Comparison of ENCODE assay signal across 9 cellular contexts in genomic region chr7:102122026-102122425, GRCh38.
DNase-seq lines count a peak whose midpoint lies in the region; ATAC-seq and TF ChIP-seq lines count a peak whose summit lies in the region.
"Had no signal": no experiment of that assay in that cellular context is flagged by ENCODE, and none has a peak within 500 bp of the region (broad histone marks: within the 10 kb centered on the region; RNA-seq: fewer than 3 reads in every experiment).

No MANE protein-coding gene starts in this region.

- no peak overlapping the region for H2BK12ac ChIP-seq in neuronal stem cell (ENCODE audit: low read length)

- no peak overlapping the region for H3K4me3 ChIP-seq in transverse colon
- H3K4me3 ChIP-seq in neuronal stem cell (ENCODE audit: low read length in 2 of 2) = no peak overlapping the region

- H3K18ac ChIP-seq in neuronal stem cell (ENCODE audit: low read length) = no peak overlapping the region

- H3K9ac ChIP-seq in neuronal stem cell (ENCODE audit: low read depth, low read length, poor library complexity) = no peak overlapping the region

- H2BK15ac ChIP-seq in neuronal stem cell (ENCODE audit: low read length) = no peak overlapping the region

- peaks cover 14% of the 10 kb centered on the region for H3K4me1 Mint-ChIP-seq in activated T-cell treated with anti-CD3 and anti-CD28 coated beads, Interleukin-2, amount 50 U/mL, for 72 hours (ENCODE audit: low read depth)
- H3K4me1 Mint-ChIP-seq in activated T-cell treated with anti-CD3 and anti-CD28 coated beads, Interleukin-2, amount 50 U/mL, for 4 hours (ENCODE audit: low read depth) = peaks cover 11% of the 10 kb centered on the region

- peaks cover 0 to 23% (median 12%) of the 10 kb centered on the region in 4 donors for H3K4me1 ChIP-seq in transverse colon
- peaks cover 0 to 15% of the 10 kb centered on the region in 2 donors for H3K4me1 ChIP-seq in neuronal stem cell (ENCODE audit: control insufficient read depth in 2 of 2, insufficient read depth in 1 of 2, low read depth in 1 of 2, low read length in 2 of 2)

- H3K27ac ChIP-seq in transverse colon (peak overlapping the region; percentile 63 to 82 (median 77)), neuronal stem cell (replicated peaks; ENCODE audit: low read length) (no peak overlapping the region)

- H3K36me3 ChIP-seq in transverse colon (no peaks in the 10 kb centered on the region), neuronal stem cell (replicated peaks in 1 of 2; ENCODE audit: control insufficient read depth in 2 of 2, insufficient read depth in 2 of 2, low read length in 2 of 2) (peaks cover 14 to 30% of the 10 kb centered on the region in 2 donors)

- H3K9me3 ChIP-seq in transverse colon (no peaks in the 10 kb centered on the region), neuronal stem cell (replicated peaks in 1 of 2; ENCODE audit: control insufficient read depth in 2 of 2, insufficient read depth in 1 of 2, low read depth in 1 of 2, low read length in 2 of 2) (no peaks in the 10 kb centered on the region)

- H3K4me3 Mint-ChIP-seq in activated T-cell treated with anti-CD3 and anti-CD28 coated beads, Interleukin-2, amount 50 U/mL, for 72 hours = peak overlapping the region in 1 of 2 donors; percentile 25
- no peak overlapping the region for H3K4me3 Mint-ChIP-seq in activated T-cell treated with anti-CD3 and anti-CD28 coated beads, Interleukin-2, amount 50 U/mL, for 4 hours

- peak in 1 of 2 donors; percentile 39 for ATAC-seq in activated T-cell treated with anti-CD3 and anti-CD28 coated beads, Interleukin-2, amount 50 U/mL, for 72 hours (replicated peaks in 1 of 2)
- ATAC-seq in activated T-cell treated with anti-CD3 and anti-CD28 coated beads, Interleukin-2, amount 50 U/mL, for 4 hours = no peak

- no peak overlapping the region for H3K4ac ChIP-seq in neuronal stem cell (ENCODE audit: low read length)

- no peaks in the 10 kb centered on the region for H3K9me3 Mint-ChIP-seq in activated T-cell treated with anti-CD3 and anti-CD28 coated beads, Interleukin-2, amount 50 U/mL, for 72 hours
- no peaks in the 10 kb centered on the region for H3K9me3 Mint-ChIP-seq in activated T-cell treated with anti-CD3 and anti-CD28 coated beads, Interleukin-2, amount 50 U/mL, for 4 hours

- TF ChIP-seq EP300 in transverse colon (IDR thresholded peaks at IDR 0.05; ENCODE audit: low read depth) = no peak

- H2BK5ac ChIP-seq in neuronal stem cell (ENCODE audit: low read length) = no peak overlapping the region

- H2AK5ac ChIP-seq in neuronal stem cell (ENCODE audit: low read depth, low read length) = no peak overlapping the region

- no peak for TF ChIP-seq POLR2A in transverse colon (IDR thresholded peaks at IDR 0.05)

- no peak overlapping the region for H3K4me2 ChIP-seq in neuronal stem cell (ENCODE audit: insufficient read depth, low read length, poor library complexity, severe bottlenecking)

- no peak overlapping the region for H3K14ac ChIP-seq in neuronal stem cell (ENCODE audit: low read length)

- H3K27me3 Mint-ChIP-seq in activated T-cell treated with anti-CD3 and anti-CD28 coated beads, Interleukin-2, amount 50 U/mL, for 72 hours (ENCODE audit: low read depth) = no peaks in the 10 kb centered on the region
- no peaks in the 10 kb centered on the region for H3K27me3 Mint-ChIP-seq in activated T-cell treated with anti-CD3 and anti-CD28 coated beads, Interleukin-2, amount 50 U/mL, for 4 hours (ENCODE audit: low read depth)

- no peak overlapping the region for H4K8ac ChIP-seq in neuronal stem cell (ENCODE audit: low read depth, low read length)

- no peak for TF ChIP-seq CTCF in transverse colon (IDR thresholded peaks at IDR 0.05)

- DNase-seq in activated T-cell treated with anti-CD3 and anti-CD28 coated beads, Interleukin-2, amount 50 U/mL, for 72 hours = no peak
- DNase-seq in activated T-cell treated with anti-CD3 and anti-CD28 coated beads, Interleukin-2, amount 50 U/mL, for 4 hours = no peak
- DNase-seq in SIG-M5 treated with dmso at 0.1 percent for 504 hours (lab: John Stamatoyannopoulos, UW; ENCODE audit: unreplicated experiment) = peak; percentile 51
- peak; percentile 74 for DNase-seq in fibroblast of peridontal ligament (ENCODE audit: extremely low read depth)
- DNase-seq in transverse colon = no peak
- no peak for DNase-seq in neuronal stem cell (ENCODE audit: low spot score)
- DNase-seq in hippocampal formation (lab: John Stamatoyannopoulos, UW) = no peak
- DNase-seq in anterior cingulate cortex (lab: John Stamatoyannopoulos, UW) = no peak
- DNase-seq: activated naive CD4-positive, alpha-beta T cell had no signal

- 11 to 27% methylated on average over 2 to 3 of the region's 3 CpGs for WGBS in transverse colon (ENCODE audit: low coverage in 1 of 2), 2 donors
- WGBS in neuronal stem cell (ENCODE audit: extremely low coverage in 2 of 2, insufficient read length in 2 of 2, insufficient replicate concordance in 1 of 2), 2 donors = no CpG with 5 or more reads among the region's 3 CpGs

- no peak overlapping the region for H3K23ac ChIP-seq in neuronal stem cell (ENCODE audit: low read depth, low read length, poor library complexity)

- H2AFZ ChIP-seq in neuronal stem cell (ENCODE audit: low read length) = no peak overlapping the region

- in situ Hi-C loops in transverse colon (cut with MboI; ENCODE audit: low pct_ligation_motif_present in 1 of 4, low pct_unique_long_range_greater_than_20kb in 1 of 4, low sequenced_read_pairs in 3 of 4) = no loop called here

- H3K27me3 ChIP-seq in transverse colon (no peaks in the 10 kb centered on the region), neuronal stem cell (ENCODE audit: control insufficient read depth in 3 of 3, insufficient read depth in 3 of 3, low read depth in 1 of 3, low read length in 3 of 3) (no peaks in the 10 kb centered on the region)

- H4K91ac ChIP-seq in neuronal stem cell (ENCODE audit: low read depth, low read length, poor library complexity) = no peak overlapping the region

- H3K36me3 Mint-ChIP-seq in activated T-cell treated with anti-CD3 and anti-CD28 coated beads, Interleukin-2, amount 50 U/mL, for 72 hours (ENCODE audit: insufficient read depth in 2 of 2) = no peaks in the 10 kb centered on the region
- H3K36me3 Mint-ChIP-seq in activated T-cell treated with anti-CD3 and anti-CD28 coated beads, Interleukin-2, amount 50 U/mL, for 4 hours (ENCODE audit: insufficient read depth) = peaks cover 16% of the 10 kb centered on the region

- intact Hi-C loops in transverse colon (cut with DNase I; ENCODE audit: low total_unique reads) = loop anchor here (10.0 kb wide), 1 partner anchor 307 kb away; the partner anchor contains the start of gene CUX1

- H3K27ac Mint-ChIP-seq in activated T-cell treated with anti-CD3 and anti-CD28 coated beads, Interleukin-2, amount 50 U/mL, for 72 hours = peak overlapping the region; percentile 89

- no peak overlapping the region for H2BK120ac ChIP-seq in neuronal stem cell (ENCODE audit: low read depth, low read length)

- no peaks in the 10 kb centered on the region for H3K79me1 ChIP-seq in neuronal stem cell (ENCODE audit: low read depth, low read length)

Comparison
In these comparisons a context has a peak if more than half of its experiments do, and no peak if none do; other contexts are left out.
1. DNase-seq: peak in SIG-M5 treated with dmso at 0.1 percent for 504 hours (single experiment) and fibroblast of peridontal ligament (single experiment); none in activated T-cell treated with anti-CD3 and anti-CD28 coated beads, Interleukin-2, amount 50 U/mL, for 72 hours (0 of 2), activated T-cell treated with anti-CD3 and anti-CD28 coated beads, Interleukin-2, amount 50 U/mL, for 4 hours (single experiment), transverse colon (single experiment), neuronal stem cell (single experiment), hippocampal formation (0 of 2) and anterior cingulate cortex (0 of 58).